8 cellular contexts compared by ENCODE assay signal in genomic region chrX:39815621-39816020, GRCh38.
DNase-seq lines count a peak whose midpoint lies in the region; ATAC-seq and TF ChIP-seq lines count a peak whose summit lies in the region.

No MANE protein-coding gene starts in this region.

- no peak for TF ChIP-seq CTCF in BE2C (IDR thresholded peaks at IDR 0.05; ENCODE audit: low read depth, low read length)
- no peak for TF ChIP-seq CTCF in HL-60 (IDR thresholded peaks at IDR 0.05; ENCODE audit: insufficient read depth, low read length)
- no peak for TF ChIP-seq CTCF in right lobe of liver (IDR thresholded peaks at IDR 0.05)

- DNase-seq in BE2C, result peak; percentile 15
- DNase-seq in HL-60 (ENCODE audit: low read depth in 1 of 2, low spot score in 1 of 2), result peak; percentile 21 to 30
- DNase-seq in UCSD-AML1 (lab: John Stamatoyannopoulos, UW; ENCODE audit: unreplicated experiment), result peak; percentile 42
- DNase-seq in right lobe of liver, result no peak
- DNase-seq in HCEC 1CT, result no peak
- DNase-seq in amniotic stem cell (lab: John Stamatoyannopoulos, UW), result no peak
- DNase-seq in aorta, result no peak

- H3K9me3 ChIP-seq in BE2C (no peaks in the 10 kb centered on the region), right lobe of liver (no peaks in the 10 kb centered on the region), aorta (ENCODE audit: control insufficient read depth, low read length) (no peaks in the 10 kb centered on the region)

- H3K27ac ChIP-seq in HL-60 (replicated peaks), result no peak overlapping the region
- H3K27ac ChIP-seq in right lobe of liver, result no peak overlapping the region
- H3K27ac ChIP-seq in aorta (ENCODE audit: low read depth in 1 of 2, low read length in 2 of 2), result no peak overlapping the region

- peaks cover 32% of the 10 kb centered on the region for H3K4me1 ChIP-seq in BE2C
- peaks cover 0 to 26% (median 8%) of the 10 kb centered on the region in 4 donors for H3K4me1 ChIP-seq in right lobe of liver
- no peaks in the 10 kb centered on the region for H3K4me1 ChIP-seq in aorta (ENCODE audit: control insufficient read depth in 1 of 2, insufficient read depth in 2 of 2, low read length in 2 of 2)

- ATAC-seq in GM19025 (IDR thresholded peaks at IDR 0.05; ENCODE audit: low read depth, unreplicated experiment), result peak; percentile 74
- ATAC-seq in right lobe of liver, result no peak
- ATAC-seq in aorta (ENCODE audit: low FRiP score), result no peak

- no peaks in the 10 kb centered on the region for H3K36me3 ChIP-seq in BE2C
- no peaks in the 10 kb centered on the region for H3K36me3 ChIP-seq in right lobe of liver
- no peaks in the 10 kb centered on the region for H3K36me3 ChIP-seq in aorta (ENCODE audit: control insufficient read depth in 1 of 2, insufficient read depth in 2 of 2, low read length in 1 of 2)

- H3K4me3 ChIP-seq in BE2C (ENCODE audit: low read depth, low read length), result no peak overlapping the region
- no peak overlapping the region for H3K4me3 ChIP-seq in HL-60 (replicated peaks; ENCODE audit: insufficient read depth, low read length)
- no peak overlapping the region for H3K4me3 ChIP-seq in right lobe of liver
- H3K4me3 ChIP-seq in aorta (ENCODE audit: low read length in 2 of 2), result no peak overlapping the region

- WGBS in right lobe of liver (ENCODE audit: insufficient coverage, low coverage, low lambda C conversion rate, missing lambda C conversion rate), result no CpG with 5 or more reads among the region's 1 CpG
- WGBS in aorta, 2 donors, result 74 to 98% methylated on average over 1 of the region's 1 CpG

- intact Hi-C loops in right lobe of liver (cut with DNase I), result no loop called here
- intact Hi-C loops in aorta (cut with DNase I), result loop anchor here (5.0 to 10.0 kb wide), 5 partner anchors 81 to 449 kb away; partner anchors contain the start of gene BCOR (in 1 of the 2)

- no peaks in the 10 kb centered on the region for H3K27me3 ChIP-seq in BE2C
- H3K27me3 ChIP-seq in HL-60 (ENCODE audit: insufficient read depth, poor library complexity, severe bottlenecking), result no peaks in the 10 kb centered on the region
- H3K27me3 ChIP-seq in right lobe of liver, result no peaks in the 10 kb centered on the region
- no peaks in the 10 kb centered on the region for H3K27me3 ChIP-seq in aorta (ENCODE audit: control insufficient read depth in 1 of 2, insufficient read depth in 2 of 2, low read length in 1 of 2)

- no peak for TF ChIP-seq POLR2A in right lobe of liver (IDR thresholded peaks at IDR 0.05)

Comparison
In these comparisons a context has a peak if more than half of its experiments do, and no peak if none do; other contexts are left out.
1. DNase-seq: peak in BE2C (single experiment), HL-60 (2 of 2) and UCSD-AML1 (single experiment); none in right lobe of liver (0 of 3), HCEC 1CT (single experiment), amniotic stem cell (single experiment) and aorta (0 of 2).
2. intact Hi-C loops: an anchor here in aorta (5.0 to 10.0 kb wide); none called in right lobe of liver.